In genomic region chr16:57534881-57535658, GRCh38 we compare ENCODE assay signal across 8 cellular contexts. TPM values are rescaled to one million over a fixed set of nuclear protein-coding genes. Genes with fewer than 3 reads are reported as not detected.
DNase-seq lines count a peak whose midpoint lies in the region; ATAC-seq and TF ChIP-seq lines count a peak whose summit lies in the region.

No MANE protein-coding gene starts in this region.

- TF ChIP-seq CTCF in AG09309 (IDR thresholded peaks at IDR 0.05; ENCODE audit: control insufficient read depth, insufficient read depth, low read depth, low read length, missing control alignments), result no peak
- no peak for TF ChIP-seq CTCF in colonic mucosa (IDR thresholded peaks at IDR 0.05)
- TF ChIP-seq CTCF in natural killer cell (IDR thresholded peaks at IDR 0.05), result no peak

- H3K9ac ChIP-seq in colonic mucosa (ENCODE audit: low read depth in 2 of 2, low read length in 2 of 2), result no peak overlapping the region

- DNase-seq in AG09309 (ENCODE audit: low read depth) (no peak), colonic mucosa (peak; percentile 21), natural killer cell (no peak), CD1c-positive myeloid dendritic cell (ENCODE audit: extremely low spot score) (no peak), NCI-H2171 (lab: John Stamatoyannopoulos, UW) (no peak)

- no peaks in the 10 kb centered on the region for H3K9me3 Mint-ChIP-seq in natural killer cell

- peaks cover 5% of the 10 kb centered on the region for H3K4me1 ChIP-seq in colonic mucosa

- H3K36me3 ChIP-seq in KOPT-K1 (ENCODE audit: insufficient read depth, low read length) (no peaks in the 10 kb centered on the region), colonic mucosa (no peaks in the 10 kb centered on the region)

- H3K27ac ChIP-seq in KOPT-K1 (ENCODE audit: low read depth, low read length, poor library complexity, severe bottlenecking), result peak overlapping the region; percentile 74
- H3K27ac ChIP-seq in colonic mucosa, result no peak overlapping the region

- intact Hi-C loops in colonic mucosa (cut with DNase I) (no loop called here), natural killer cell (cut with micrococcal nuclease) (loop anchor here (5.0 kb wide), 5 partner anchors 42 to 233 kb away; partner anchors contain the start of gene KATNB1)

- H3K4me3 ChIP-seq in AG09309 (ENCODE audit: control insufficient read depth, low read depth, low read length) (peak overlapping the region; percentile 81), colonic mucosa (peak overlapping the region; percentile 68)

- peaks cover 75 to 85% of the 10 kb centered on the region in 2 donors for H3K4me1 Mint-ChIP-seq in natural killer cell

- ATAC-seq in natural killer cell, result no peak
- ATAC-seq in HG02571 (IDR thresholded peaks at IDR 0.05; ENCODE audit: unreplicated experiment), result no peak
- ATAC-seq in GM18502 (IDR thresholded peaks at IDR 0.05; ENCODE audit: poor library complexity, unreplicated experiment), result no peak

- peak overlapping the region; percentile 57 for H3K4me3 Mint-ChIP-seq in natural killer cell

- H3K27me3 Mint-ChIP-seq in natural killer cell (ENCODE audit: low read depth in 2 of 2), result no peaks in the 10 kb centered on the region

- no peaks in the 10 kb centered on the region for H3K36me3 Mint-ChIP-seq in natural killer cell

- H3K27me3 ChIP-seq in colonic mucosa, result no peaks in the 10 kb centered on the region

- peak overlapping the region; percentile 99 for H3K27ac Mint-ChIP-seq in natural killer cell

- H3K9me3 ChIP-seq in KOPT-K1 (ENCODE audit: insufficient read depth, low read length, poor library complexity, severe bottlenecking) (no peaks in the 10 kb centered on the region), colonic mucosa (no peaks in the 10 kb centered on the region)

RNA-seq across cellular contexts. Expression of gene CCDC102A, which starts 1.3 kb away (rescaled TPM):
- total RNA-seq in colonic mucosa (1 to 10 TPM; 1.9 to 2.5 TPM), natural killer cell (10 to 100 TPM; 15.5 to 24.4 (median 17.1) TPM)

RNA-seq across cellular contexts. Expression of gene ADGRG5, which starts 7.4 kb away (rescaled TPM):
- total RNA-seq in colonic mucosa (1 to 10 TPM; 1.4 to 3.0 TPM), natural killer cell (100 to 1,000 TPM in 1 of 3 donors, 10 to 100 TPM in 2; 83.2 to 118 (median 94.5) TPM)

RNA-seq across cellular contexts. Expression of gene DOK4, which starts 48.8 kb away (rescaled TPM):
- 100 to 1,000 TPM; 121 to 141 TPM for total RNA-seq in colonic mucosa
- 1 to 10 TPM in 2 of 3 donors, under 1 TPM in 1; 0.75 to 2.5 (median 1.5) TPM for total RNA-seq in natural killer cell

Comparison
In these comparisons a context has a peak if more than half of its experiments do, and no peak if none do; other contexts are left out.
1. RNA of gene CCDC102A, which starts 1.3 kb away (total RNA-seq): 15.5 to 24.4 TPM in natural killer cell; 1.9 to 2.5 TPM in colonic mucosa; every median in the first group is over 4 times any median in the second.
2. RNA of gene ADGRG5, which starts 7.4 kb away (total RNA-seq): 83.2 to 118 TPM in natural killer cell; 1.4 to 3.0 TPM in colonic mucosa; every median in the first group is over 10 times any median in the second.
3. RNA of gene DOK4, which starts 48.8 kb away (total RNA-seq): 121 to 141 TPM in colonic mucosa; 0.75 to 2.5 TPM in natural killer cell; every median in the first group is over 10 times any median in the second.